9 cellular contexts compared by ENCODE assay signal in genomic region chr12:20123465-20123864, GRCh38.
"Had no signal": no experiment of that assay in that cellular context is flagged by ENCODE, and none has a peak within 500 bp of the region (broad histone marks: within the 10 kb centered on the region; RNA-seq: fewer than 3 reads in every experiment).

No MANE protein-coding gene starts in this region.

- ATAC-seq: HCT116 had no signal

- FAIRE-seq: HTR-8/SVneo had no signal

- DNase-seq: GM23248, GOT3, H7, HFFc6, KBM-7 had no signal

- H3K36me3 ChIP-seq: HAP-1 had no signal

- H3K36me3 Mint-ChIP-seq: IgD-negative memory B cell had no signal

- H3K4me1 ChIP-seq: HAP-1 had no signal

- H3K27ac ChIP-seq: GM23248 had no signal

- H3K4me3 Mint-ChIP-seq: HFFc6, IgD-negative memory B cell had no signal

- H3K4me1 Mint-ChIP-seq: IgD-negative memory B cell had no signal

- H3K9me3 ChIP-seq: HAP-1 had no signal

- H3K9ac ChIP-seq: GM23248 had no signal

- H3K27me3 Mint-ChIP-seq: IgD-negative memory B cell had no signal

- H3K4me3 ChIP-seq: GM23248, HAP-1 had no signal

- H3K27ac Mint-ChIP-seq: HFFc6, IgD-negative memory B cell had no signal

- H2AFZ ChIP-seq: GM23248 had no signal
